ENCODE assay signal across 1 cellular context in the genomic region with DNA sequence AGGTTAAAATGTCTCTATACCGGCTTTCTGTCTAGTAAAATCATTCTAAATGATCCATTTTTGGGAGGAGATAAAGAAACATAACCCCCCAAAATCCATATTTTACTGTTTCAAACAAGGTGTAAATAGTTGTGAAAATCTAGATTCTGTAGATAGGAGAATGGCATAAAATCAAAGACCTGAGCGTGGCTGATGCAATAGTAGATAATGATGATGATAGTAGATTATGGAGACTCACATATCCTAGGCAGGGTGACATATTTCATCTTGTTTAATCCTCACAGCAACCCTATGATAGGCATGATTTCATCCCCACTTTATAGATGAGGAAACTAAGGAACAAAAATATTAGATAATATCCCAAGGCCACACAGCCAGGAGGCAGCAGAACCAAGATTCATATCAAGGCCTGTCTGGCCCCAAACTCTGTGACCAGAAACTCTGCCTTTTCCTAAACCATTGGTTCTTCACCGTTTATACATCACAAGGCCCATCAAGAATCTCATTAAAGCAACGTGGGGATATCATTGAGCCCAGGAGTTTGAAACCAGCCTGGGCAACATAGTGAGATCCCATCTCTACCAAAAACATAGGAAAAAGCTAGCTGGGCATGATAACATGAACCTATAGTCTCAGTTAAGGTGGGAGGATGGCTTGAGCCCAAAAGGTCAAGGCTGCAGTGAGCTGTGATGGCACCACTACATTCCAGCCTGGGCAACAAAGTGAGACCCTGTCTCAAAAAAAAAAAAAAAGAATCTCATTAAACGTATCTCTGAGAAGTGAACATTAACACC.
TF ChIP-seq lines count a peak whose summit lies in the region.

No MANE protein-coding gene starts in this region.

TF ChIP-seq in GM12878, 131 proteins besides CTCF, POLR2A, EP300 and RAD21:
- TF ChIP-seq JUNB (IDR thresholded peaks at IDR 0.05) (no peak), MTA2 (IDR thresholded peaks at IDR 0.05; ENCODE audit: low read depth) (no peak), ESRRA (IDR thresholded peaks at IDR 0.05; ENCODE audit: low read length) (no peak), BACH1 (IDR thresholded peaks at IDR 0.05; ENCODE audit: borderline replicate concordance) (no peak), CBX5 (IDR thresholded peaks at IDR 0.05; ENCODE audit: low read depth) (no peak), WRNIP1 (IDR thresholded peaks at IDR 0.05; ENCODE audit: borderline replicate concordance, low read depth, low read length) (no peak), SPI1 (IDR thresholded peaks at IDR 0.05; ENCODE audit: borderline replicate concordance, insufficient read depth, low read depth, low read length) (no peak), SP1 (IDR thresholded peaks at IDR 0.05; ENCODE audit: low read depth, low read length) (no peak), CHD1 (IDR thresholded peaks at IDR 0.05; ENCODE audit: low read depth, low read length) (no peak), IKZF1 (conservative IDR thresholded peaks at IDR 0.05) (no peak), ZNF217 (IDR thresholded peaks at IDR 0.05) (no peak), NFXL1 (IDR thresholded peaks at IDR 0.05; ENCODE audit: borderline replicate concordance) (no peak), POLR2AphosphoS2 (IDR thresholded peaks at IDR 0.05; ENCODE audit: low read depth, low read length) (no peak), SMARCA5 (IDR thresholded peaks at IDR 0.05) (no peak), SRF (IDR thresholded peaks at IDR 0.05; ENCODE audit: low read depth in 2 of 2, low read length in 2 of 2) (no peak)
- TF ChIP-seq, protein P1, sequence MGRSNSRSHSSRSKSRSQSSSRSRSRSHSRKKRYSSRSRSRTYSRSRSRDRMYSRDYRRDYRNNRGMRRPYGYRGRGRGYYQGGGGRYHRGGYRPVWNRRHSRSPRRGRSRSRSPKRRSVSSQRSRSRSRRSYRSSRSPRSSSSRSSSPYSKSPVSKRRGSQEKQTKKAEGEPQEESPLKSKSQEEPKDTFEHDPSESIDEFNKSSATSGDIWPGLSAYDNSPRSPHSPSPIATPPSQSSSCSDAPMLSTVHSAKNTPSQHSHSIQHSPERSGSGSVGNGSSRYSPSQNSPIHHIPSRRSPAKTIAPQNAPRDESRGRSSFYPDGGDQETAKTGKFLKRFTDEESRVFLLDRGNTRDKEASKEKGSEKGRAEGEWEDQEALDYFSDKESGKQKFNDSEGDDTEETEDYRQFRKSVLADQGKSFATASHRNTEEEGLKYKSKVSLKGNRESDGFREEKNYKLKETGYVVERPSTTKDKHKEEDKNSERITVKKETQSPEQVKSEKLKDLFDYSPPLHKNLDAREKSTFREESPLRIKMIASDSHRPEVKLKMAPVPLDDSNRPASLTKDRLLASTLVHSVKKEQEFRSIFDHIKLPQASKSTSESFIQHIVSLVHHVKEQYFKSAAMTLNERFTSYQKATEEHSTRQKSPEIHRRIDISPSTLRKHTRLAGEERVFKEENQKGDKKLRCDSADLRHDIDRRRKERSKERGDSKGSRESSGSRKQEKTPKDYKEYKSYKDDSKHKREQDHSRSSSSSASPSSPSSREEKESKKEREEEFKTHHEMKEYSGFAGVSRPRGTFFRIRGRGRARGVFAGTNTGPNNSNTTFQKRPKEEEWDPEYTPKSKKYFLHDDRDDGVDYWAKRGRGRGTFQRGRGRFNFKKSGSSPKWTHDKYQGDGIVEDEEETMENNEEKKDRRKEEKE (IDR thresholded peaks at IDR 0.05): no peak
